Comparison of ENCODE assay signal across 9 cellular contexts in the genomic region with DNA sequence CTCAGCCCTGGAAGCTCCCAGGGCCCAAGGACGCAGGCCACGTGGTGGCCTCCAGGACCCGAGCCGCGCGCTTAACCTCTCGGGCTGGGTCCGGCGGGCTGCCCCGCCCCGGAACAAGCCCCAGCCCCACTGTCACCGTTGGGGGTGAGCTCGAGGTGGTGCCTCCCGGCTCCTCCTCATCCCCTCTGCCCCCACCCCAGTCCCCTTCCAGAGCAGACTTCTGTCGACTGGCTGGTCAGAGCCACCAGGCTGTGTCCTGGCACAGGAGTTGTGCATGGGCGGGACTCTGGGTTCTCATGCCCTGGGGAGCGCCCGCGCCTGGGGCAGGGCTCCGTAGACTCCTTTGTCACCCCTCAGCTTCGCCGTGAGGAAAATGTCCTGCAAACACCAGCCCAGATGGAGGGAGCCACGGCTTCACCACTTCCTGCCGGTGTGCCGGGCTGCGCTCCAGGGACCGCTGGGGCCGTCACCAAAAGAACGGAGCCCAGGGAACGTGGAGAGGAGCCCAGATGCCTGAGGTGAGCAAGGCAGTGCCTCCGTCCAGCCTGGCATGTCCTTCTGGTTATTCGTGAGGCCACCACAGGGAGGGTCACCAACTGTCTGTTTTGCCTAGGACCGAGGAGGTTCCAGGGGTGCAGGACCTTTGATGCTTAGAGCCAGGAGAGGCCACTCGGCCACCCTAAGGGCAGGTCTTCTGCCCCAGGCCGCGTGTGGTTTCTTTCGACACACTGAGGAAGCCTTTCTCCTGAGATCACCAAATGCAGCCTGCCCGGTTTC. TPM values are rescaled to one million over a fixed set of nuclear protein-coding genes. Genes with fewer than 3 reads are reported as not detected.
DNase-seq lines count a peak whose midpoint lies in the region; ATAC-seq and TF ChIP-seq lines count a peak whose summit lies in the region.
"Had no signal": no experiment of that assay in that cellular context is flagged by ENCODE, and none has a peak within 500 bp of the region (broad histone marks: within the 10 kb centered on the region; RNA-seq: fewer than 3 reads in every experiment).

No MANE protein-coding gene starts in this region.

- no peak for TF ChIP-seq POLR2A in breast epithelium (IDR thresholded peaks at IDR 0.05)

- H3K27me3 ChIP-seq in breast epithelium: peaks cover 0 to 2% of the 10 kb centered on the region in 2 donors
- no peaks in the 10 kb centered on the region for H3K27me3 ChIP-seq in CD8-positive, alpha-beta T cell (ENCODE audit: insufficient read depth, low read length)

- no peaks in the 10 kb centered on the region for H3K9me3 ChIP-seq in breast epithelium
- H3K9me3 ChIP-seq in CD8-positive, alpha-beta T cell (ENCODE audit: low read length): no peaks in the 10 kb centered on the region

- TF ChIP-seq CTCF in AG09319 (IDR thresholded peaks at IDR 0.05; ENCODE audit: low read depth, low read length) (no peak), breast epithelium (IDR thresholded peaks at IDR 0.05) (no peak)
- TF ChIP-seq CTCF in CD8-positive, alpha-beta T cell (IDR thresholded peaks at IDR 0.05): no peak

- H3K4me1 Mint-ChIP-seq in stimulated activated naive CD8-positive, alpha-beta T cell treated with anti-CD3 and anti-CD28 coated beads, Interleukin-15, amount 100 ng/mL, for 72 hours: peaks cover 11% of the 10 kb centered on the region
- H3K4me1 Mint-ChIP-seq in CD8-positive, alpha-beta T cell (ENCODE audit: low read depth): peaks cover 6% of the 10 kb centered on the region

- peaks cover 0 to 7% of the 10 kb centered on the region in 2 donors for H3K9me3 Mint-ChIP-seq in stimulated activated naive CD8-positive, alpha-beta T cell treated with anti-CD3 and anti-CD28 coated beads, Interleukin-15, amount 100 ng/mL, for 72 hours
- H3K9me3 Mint-ChIP-seq in CD8-positive, alpha-beta T cell: no peaks in the 10 kb centered on the region
- H3K9me3 Mint-ChIP-seq: T-helper 1 cell treated with Interleukin-12 subunit alpha and Interleukin-12 subunit beta and Interleukin-4 antibody, amounts not matched to agents 30 μg/mL and 1 μg/mL, for 36 hours had no signal

- peak; percentile 54 for DNase-seq in AG09319 (ENCODE audit: extremely low read depth, low read depth)
- DNase-seq in breast epithelium (ENCODE audit: low spot score in 2 of 2): peak; percentile 62 to 72
- peak in 1 of 2 donors; percentile 7 for DNase-seq in stimulated activated naive CD8-positive, alpha-beta T cell treated with anti-CD3 and anti-CD28 coated beads, Interleukin-15, amount 100 ng/mL, for 72 hours
- no peak for DNase-seq in DMS153 treated with DMSO at 0.1 percent for 48 hours (lab: John Stamatoyannopoulos, UW; ENCODE audit: unreplicated experiment)
- DNase-seq in CD8-positive, alpha-beta T cell: no peak
- DNase-seq in NCI-H226: no peak

- peaks cover 12 to 14% of the 10 kb centered on the region in 2 donors for H3K4me1 ChIP-seq in breast epithelium
- no peaks in the 10 kb centered on the region for H3K4me1 ChIP-seq in CD8-positive, alpha-beta T cell (ENCODE audit: insufficient read depth, low read length)

- H3K27me3 Mint-ChIP-seq in stimulated activated naive CD8-positive, alpha-beta T cell treated with anti-CD3 and anti-CD28 coated beads, Interleukin-15, amount 100 ng/mL, for 72 hours: peaks cover 50% of the 10 kb centered on the region
- H3K27me3 Mint-ChIP-seq in CD8-positive, alpha-beta T cell (ENCODE audit: low read depth): peaks cover 34% of the 10 kb centered on the region

- ATAC-seq in GM19395 (IDR thresholded peaks at IDR 0.05; ENCODE audit: unreplicated experiment): peak; percentile 94
- ATAC-seq in HG03457 (IDR thresholded peaks at IDR 0.05; ENCODE audit: unreplicated experiment): peak; percentile 82
- peak; percentile 26 for ATAC-seq in stimulated activated naive CD8-positive, alpha-beta T cell treated with anti-CD3 and anti-CD28 coated beads, Interleukin-15, amount 100 ng/mL, for 72 hours
- no peak for ATAC-seq in CD8-positive, alpha-beta T cell

- CTCF ChIA-PET in CD8-positive, alpha-beta T cell (lab: Charles Lee): no interaction called here

- no peak overlapping the region for H3K27ac Mint-ChIP-seq in stimulated activated naive CD8-positive, alpha-beta T cell treated with anti-CD3 and anti-CD28 coated beads, Interleukin-15, amount 100 ng/mL, for 72 hours
- no peak overlapping the region for H3K27ac Mint-ChIP-seq in CD8-positive, alpha-beta T cell
- H3K27ac Mint-ChIP-seq: T-helper 1 cell treated with Interleukin-12 subunit alpha and Interleukin-12 subunit beta and Interleukin-4 antibody, amounts not matched to agents 30 μg/mL and 1 μg/mL, for 36 hours had no signal

- intact Hi-C loops in breast epithelium (cut with DNase I; ENCODE audit: low total_unique reads): no loop called here
- intact Hi-C loops in CD8-positive, alpha-beta T cell (cut with DNase I, micrococcal nuclease): no loop called here

- H3K4me3 Mint-ChIP-seq in stimulated activated naive CD8-positive, alpha-beta T cell treated with anti-CD3 and anti-CD28 coated beads, Interleukin-15, amount 100 ng/mL, for 72 hours: no peak overlapping the region
- H3K4me3 Mint-ChIP-seq in CD8-positive, alpha-beta T cell: no peak overlapping the region
- H3K4me3 Mint-ChIP-seq: T-helper 1 cell treated with Interleukin-12 subunit alpha and Interleukin-12 subunit beta and Interleukin-4 antibody, amounts not matched to agents 30 μg/mL and 1 μg/mL, for 36 hours had no signal

- peak overlapping the region; percentile 73 to 79 for H3K27ac ChIP-seq in breast epithelium
- H3K27ac ChIP-seq in CD8-positive, alpha-beta T cell (ENCODE audit: low read depth, low read length): no peak overlapping the region

- H3K36me3 Mint-ChIP-seq in CD8-positive, alpha-beta T cell: no peaks in the 10 kb centered on the region

- no peaks in the 10 kb centered on the region for H3K36me3 ChIP-seq in breast epithelium
- no peaks in the 10 kb centered on the region for H3K36me3 ChIP-seq in CD8-positive, alpha-beta T cell (ENCODE audit: insufficient read depth, low read length)

- H3K4me3 ChIP-seq in breast epithelium: peak overlapping the region in 2 of 3 donors; percentile 6 to 50
- H3K4me3 ChIP-seq in CD8-positive, alpha-beta T cell (ENCODE audit: low read depth, low read length): no peak overlapping the region

- POLR2A ChIA-PET in CD8-positive, alpha-beta T cell (lab: Charles Lee): no interaction called here

RNA-seq across cellular contexts. Expression of a gene that starts 7.1 kb away (rescaled TPM):
- total RNA-seq in breast epithelium: 10 to 100 TPM; 24.3 to 94.5 (median 29.9) TPM
- 1 to 10 TPM; 4.4 to 7.6 TPM for total RNA-seq in CD8-positive, alpha-beta T cell

RNA-seq across cellular contexts. Expression of a gene that starts 36.8 kb away (rescaled TPM):
- under 1 TPM; 0.48 to 0.88 (median 0.66) TPM for total RNA-seq in breast epithelium
- total RNA-seq in CD8-positive, alpha-beta T cell: under 1 TPM; 0.39 to 0.76 TPM

Comparison
In these comparisons a context has a peak if more than half of its experiments do, and no peak if none do; other contexts are left out.
1. DNase-seq: peak in AG09319 (single experiment) and breast epithelium (2 of 2); none in DMS153 treated with DMSO at 0.1 percent for 48 hours (single experiment), CD8-positive, alpha-beta T cell (0 of 7) and NCI-H226 (single experiment).